1 cellular context compared by ENCODE assay signal in genomic region chr7:135160858-135161653, GRCh38.
TF ChIP-seq lines count a peak whose summit lies in the region.

No MANE protein-coding gene starts in this region.

TF ChIP-seq in K562, 482 proteins besides CTCF, POLR2A, EP300 and RAD21 (continued from another document and continues in another):
- TF ChIP-seq TFAP4 (CRISPR knock-in tag; IDR thresholded peaks at IDR 0.05; ENCODE audit: borderline replicate concordance) (peak; percentile 70), CUX1 (CRISPR knock-in tag; IDR thresholded peaks at IDR 0.05) (no peak), ZNF444 (CRISPR knock-in tag; IDR thresholded peaks at IDR 0.05) (no peak), XRCC4 (IDR thresholded peaks at IDR 0.05; ENCODE audit: extremely low read depth, insufficient read depth, insufficient read length) (no peak), ZNF740 (CRISPR knock-in tag; IDR thresholded peaks at IDR 0.05) (no peak), ZNF740 (tag; IDR thresholded peaks at IDR 0.05) (peak in 1 of 2 experiments; percentile 63; a peak in 2 of 4 replicates), PCBP2 (IDR thresholded peaks at IDR 0.05; ENCODE audit: low read depth, low read length, poor library complexity, severe bottlenecking) (no peak), PHF21A (IDR thresholded peaks at IDR 0.05; ENCODE audit: borderline replicate concordance, low read depth) (no peak), ZBTB26 (CRISPR knock-in tag; IDR thresholded peaks at IDR 0.05) (no peak), ZNF717 (CRISPR knock-in tag; IDR thresholded peaks at IDR 0.05) (no peak), FOXP1 (CRISPR knock-in tag; IDR thresholded peaks at IDR 0.05) (peak; percentile 88), ERF (CRISPR knock-in tag; IDR thresholded peaks at IDR 0.05) (no peak), HMG20A (CRISPR knock-in tag; conservative IDR thresholded peaks at IDR 0.05) (no peak), BRD4 (IDR thresholded peaks at IDR 0.05) (peak; percentile 24; the same call in 1 of the 2 replicates), ZC3H4 (CRISPR knock-in tag; IDR thresholded peaks at IDR 0.05; ENCODE audit: borderline replicate concordance) (no peak), SRSF9 (IDR thresholded peaks at IDR 0.05; ENCODE audit: borderline replicate concordance, low read depth, low read length) (no peak), PATZ1 (CRISPR knock-in tag; IDR thresholded peaks at IDR 0.05; ENCODE audit: borderline replicate concordance) (no peak), E2F6 (IDR thresholded peaks at IDR 0.05; ENCODE audit: borderline replicate concordance in 1 of 2, extremely low read depth in 1 of 2, insufficient read depth in 1 of 2, insufficient read length in 1 of 2, low read depth in 1 of 2, low read length in 1 of 2, poor library complexity in 1 of 2, severe bottlenecking in 1 of 2) (peak; percentile 17 to 47), FOXO4 (CRISPR knock-in tag; IDR thresholded peaks at IDR 0.05) (no peak), KAT8 (IDR thresholded peaks at IDR 0.05; ENCODE audit: low read depth) (no peak), HDAC2 (IDR thresholded peaks at IDR 0.05) (no peak), ZBTB1 (CRISPR knock-in tag; IDR thresholded peaks at IDR 0.05; ENCODE audit: borderline replicate concordance, low read depth) (no peak), ZHX1 (conservative IDR thresholded peaks at IDR 0.05; ENCODE audit: low read length) (no peak), SP2 (IDR thresholded peaks at IDR 0.05; ENCODE audit: extremely low read depth, low read depth, low read length, poor library complexity, severe bottlenecking) (no peak), ELK1 (CRISPR knock-in tag; IDR thresholded peaks at IDR 0.05) (no peak), SLC30A9 (CRISPR knock-in tag; IDR thresholded peaks at IDR 0.05) (no peak), SNAPC5 (CRISPR knock-in tag; IDR thresholded peaks at IDR 0.05) (no peak), NFYB (IDR thresholded peaks at IDR 0.05; ENCODE audit: extremely low read depth, insufficient read length) (no peak), PHF8 (IDR thresholded peaks at IDR 0.05; ENCODE audit: borderline replicate concordance, low read length) (peak; percentile 20; the same call in 1 of the 2 replicates), CREB1 (IDR thresholded peaks at IDR 0.05) (no peak), CREB1 (CRISPR knock-in tag; IDR thresholded peaks at IDR 0.05) (no peak), FOXK2 (conservative IDR thresholded peaks at IDR 0.05 in 1 of 2, IDR thresholded peaks at IDR 0.05 in 1 of 2; ENCODE audit: low read depth in 2 of 2) (no peak), ZNF280B (CRISPR knock-in tag; IDR thresholded peaks at IDR 0.05) (no peak), ZNF445 (CRISPR knock-in tag; IDR thresholded peaks at IDR 0.05; ENCODE audit: low read depth) (no peak), TCFL5 (CRISPR knock-in tag; conservative IDR thresholded peaks at IDR 0.05) (no peak), LEF1 (IDR thresholded peaks at IDR 0.05) (peak; percentile 35; the same call in 1 of the 2 replicates), ZNF212 (CRISPR knock-in tag; IDR thresholded peaks at IDR 0.05) (no peak), CBX5 (IDR thresholded peaks at IDR 0.05; ENCODE audit: borderline replicate concordance, low read depth) (no peak), DIDO1 (tag; IDR thresholded peaks at IDR 0.05; ENCODE audit: low read depth) (no peak; the same call in 1 of the 2 replicates), ZNF79 (CRISPR knock-in tag; IDR thresholded peaks at IDR 0.05; ENCODE audit: low read depth) (peak; percentile 70; the same call in 1 of the 2 replicates), RBM14 (IDR thresholded peaks at IDR 0.05; ENCODE audit: borderline replicate concordance, insufficient read depth, low read depth, low read length) (no peak), ZNF707 (CRISPR knock-in tag; conservative IDR thresholded peaks at IDR 0.05) (no peak), USF2 (CRISPR knock-in tag; IDR thresholded peaks at IDR 0.05) (no peak), ZNF121 (CRISPR knock-in tag; conservative IDR thresholded peaks at IDR 0.05) (no peak), WHSC1 (IDR thresholded peaks at IDR 0.05; ENCODE audit: low read length) (no peak), ZFP1 (CRISPR knock-in tag; IDR thresholded peaks at IDR 0.05) (no peak; the same call in 1 of the 2 replicates)
